In the genomic region with DNA sequence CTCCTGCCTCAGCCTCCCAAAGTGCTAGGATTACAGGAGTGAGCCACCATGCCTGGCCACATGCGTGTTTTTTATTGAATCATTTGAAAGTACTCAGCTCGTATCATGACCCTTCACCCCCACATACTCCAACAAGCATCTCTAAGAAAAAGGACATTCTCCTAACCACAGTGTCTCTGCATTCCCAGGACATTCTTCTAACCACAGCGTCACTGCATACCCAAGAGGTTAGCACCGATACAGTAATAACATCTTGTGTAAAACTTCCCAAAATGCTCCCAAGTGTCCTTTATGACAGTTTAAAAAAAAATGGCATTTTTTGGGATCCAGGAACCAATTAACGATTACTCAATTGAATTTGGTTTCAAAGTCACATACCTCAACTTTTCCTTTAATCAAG, we compare ENCODE assay signal across 10 cellular contexts. TPM values are rescaled to one million over a fixed set of nuclear protein-coding genes. Genes with fewer than 3 reads are reported as not detected.
A peak's percentile ranks its signal among the peaks of the same experiment; 100 is the strongest.
DNase-seq lines count a peak whose midpoint lies in the region; ATAC-seq and TF ChIP-seq lines count a peak whose summit lies in the region.
"Had no signal": no experiment of that assay in that cellular context is flagged by ENCODE, and none has a peak within 500 bp of the region (broad histone marks: within the 10 kb centered on the region; RNA-seq: fewer than 3 reads in every experiment).

No MANE protein-coding gene starts in this region.

- peaks cover 6% of the 10 kb centered on the region for H3K27me3 Mint-ChIP-seq in endothelial cell (ENCODE audit: unreplicated experiment)
- H3K27me3 Mint-ChIP-seq: activated CD4-positive, alpha-beta T cell treated with anti-CD3 and anti-CD28 coated beads, Interleukin-2, amount 10 ng/mL, durations not matched to agents 7 days and 5 days; CD4-positive, CD25-positive, alpha-beta regulatory T cell had no signal

- 90% methylated on average over 5 of the region's 5 CpGs for WGBS in HUES64

- H3K27ac ChIP-seq in AG04450 (ENCODE audit: low read depth, low read length) = peak overlapping the region; percentile 55
- H3K27ac ChIP-seq in HUES64 (ENCODE audit: low read depth, low read length) = peak overlapping the region; percentile 96

- H3K9ac ChIP-seq in HUES64 (ENCODE audit: low read depth, low read length) = no peak overlapping the region

- POLR2A ChIA-PET in AG04450 (lab: Yijun Ruan, JAX) = no interaction called here

- CTCF ChIA-PET in AG04450 (lab: Charles Lee) = interaction anchor here (0.7 kb wide), 1 partner anchor 76 kb away, joined by 3 read pairs; no protein-coding TSS in a partner anchor

- H3K4me3 ChIP-seq in AG04450 (ENCODE audit: low read depth, low read length) = no peak overlapping the region
- no peak overlapping the region for H3K4me3 ChIP-seq in HUES64 (ENCODE audit: low read length)

- DNase-seq in AG04450 (ENCODE audit: low read depth, low spot score) (no peak), endothelial cell (ENCODE audit: low spot score) (no peak), myocyte (ENCODE audit: low read depth) (peak; percentile 76), midbrain (lab: John Stamatoyannopoulos, UW) (no peak)
- DNase-seq in stimulated activated CD4-positive, alpha-beta T cell treated with anti-CD3 and anti-CD28 coated beads, Interleukin-15, amount 100 ng/mL, for 24 hours = no peak
- no peak for DNase-seq in stimulated activated CD4-positive, alpha-beta T cell treated with anti-CD3 and anti-CD28 coated beads, Interleukin-12 subunit alpha, Interleukin-12 subunit beta, amount 100 ng/mL, for 4 hours
- DNase-seq: activated CD4-positive, alpha-beta T cell treated with anti-CD3 and anti-CD28 coated beads, Interleukin-2, amount 10 ng/mL, durations not matched to agents 7 days and 5 days; CD4-positive, CD25-positive, alpha-beta regulatory T cell had no signal

- H3K9me3 ChIP-seq in AG04450 (ENCODE audit: control insufficient read depth, insufficient read depth, low read length) (no peaks in the 10 kb centered on the region), HUES64 (ENCODE audit: insufficient read depth, low read depth, low read length) (no peaks in the 10 kb centered on the region)

- TF ChIP-seq CTCF in AG04450 (IDR thresholded peaks at IDR 0.05; ENCODE audit: low read depth, low read length) (no peak), endothelial cell (IDR thresholded peaks at IDR 0.05; ENCODE audit: unreplicated experiment) (no peak)

- H3K4me3 Mint-ChIP-seq in endothelial cell (ENCODE audit: unreplicated experiment) = no peak overlapping the region
- H3K4me3 Mint-ChIP-seq: activated CD4-positive, alpha-beta T cell treated with anti-CD3 and anti-CD28 coated beads, Interleukin-2, amount 10 ng/mL, durations not matched to agents 7 days and 5 days; CD4-positive, CD25-positive, alpha-beta regulatory T cell had no signal

- H3K27ac Mint-ChIP-seq in endothelial cell (ENCODE audit: unreplicated experiment) = peak overlapping the region; percentile 97
- H3K27ac Mint-ChIP-seq: activated CD4-positive, alpha-beta T cell treated with anti-CD3 and anti-CD28 coated beads, Interleukin-2, amount 10 ng/mL, durations not matched to agents 7 days and 5 days had no signal

- H3K36me3 Mint-ChIP-seq in endothelial cell (ENCODE audit: low read depth, unreplicated experiment) = peaks cover 3% of the 10 kb centered on the region

- H3K4me1 ChIP-seq in HUES64 (ENCODE audit: insufficient read depth, low read length) = peaks cover 59% of the 10 kb centered on the region

- peaks cover 68% of the 10 kb centered on the region for H3K4me1 Mint-ChIP-seq in endothelial cell (ENCODE audit: unreplicated experiment)

- no peak for ATAC-seq in GM21737 (IDR thresholded peaks at IDR 0.05; ENCODE audit: unreplicated experiment)

- no peaks in the 10 kb centered on the region for H3K9me3 Mint-ChIP-seq in endothelial cell (ENCODE audit: unreplicated experiment)
- H3K9me3 Mint-ChIP-seq: activated CD4-positive, alpha-beta T cell treated with anti-CD3 and anti-CD28 coated beads, Interleukin-2, amount 10 ng/mL, durations not matched to agents 7 days and 5 days had no signal

- H3K36me3 ChIP-seq in HUES64 (ENCODE audit: insufficient read depth, low read length) = no peaks in the 10 kb centered on the region

- H3K27me3 ChIP-seq in AG04450 (ENCODE audit: control insufficient read depth, insufficient read depth, low read length) = no peaks in the 10 kb centered on the region
- H3K27me3 ChIP-seq in HUES64 (ENCODE audit: insufficient read depth, low read length) = no peaks in the 10 kb centered on the region

RNA-seq across cellular contexts. Expression of a gene that starts 39.6 kb away (rescaled TPM):
- 89.6 and 90.4 TPM in 2 replicates for polyA plus RNA-seq in AG04450 (2011; rRNA removed)
- 265 and 295 TPM in 2 replicates for polyA minus RNA-seq in AG04450 (2011; rRNA and poly(A)+ RNA removed)
- polyA plus RNA-seq in HUES64 (2013, experiment 1 of 2) = 33.5 TPM
- 39.4 TPM for polyA plus RNA-seq in HUES64 (2013, experiment 2 of 2)
- total RNA-seq in endothelial cell (ENCODE audit: unreplicated experiment) (216 TPM), myocyte (4.4 and 7.8 TPM in 2 replicates)
- polyA plus RNA-seq in myocyte (2012) = 50.5 TPM

Comparison
In these comparisons a context has a peak if more than half of its experiments do, and no peak if none do; other contexts are left out.
1. RNA of a gene that starts 39.6 kb away (total RNA-seq): 216 TPM in endothelial cell (single experiment); 4.4 to 7.8 TPM in myocyte; every median in the first group is over 10 times any median in the second.